ENCODE assay signal across 8 cellular contexts in the genomic region with DNA sequence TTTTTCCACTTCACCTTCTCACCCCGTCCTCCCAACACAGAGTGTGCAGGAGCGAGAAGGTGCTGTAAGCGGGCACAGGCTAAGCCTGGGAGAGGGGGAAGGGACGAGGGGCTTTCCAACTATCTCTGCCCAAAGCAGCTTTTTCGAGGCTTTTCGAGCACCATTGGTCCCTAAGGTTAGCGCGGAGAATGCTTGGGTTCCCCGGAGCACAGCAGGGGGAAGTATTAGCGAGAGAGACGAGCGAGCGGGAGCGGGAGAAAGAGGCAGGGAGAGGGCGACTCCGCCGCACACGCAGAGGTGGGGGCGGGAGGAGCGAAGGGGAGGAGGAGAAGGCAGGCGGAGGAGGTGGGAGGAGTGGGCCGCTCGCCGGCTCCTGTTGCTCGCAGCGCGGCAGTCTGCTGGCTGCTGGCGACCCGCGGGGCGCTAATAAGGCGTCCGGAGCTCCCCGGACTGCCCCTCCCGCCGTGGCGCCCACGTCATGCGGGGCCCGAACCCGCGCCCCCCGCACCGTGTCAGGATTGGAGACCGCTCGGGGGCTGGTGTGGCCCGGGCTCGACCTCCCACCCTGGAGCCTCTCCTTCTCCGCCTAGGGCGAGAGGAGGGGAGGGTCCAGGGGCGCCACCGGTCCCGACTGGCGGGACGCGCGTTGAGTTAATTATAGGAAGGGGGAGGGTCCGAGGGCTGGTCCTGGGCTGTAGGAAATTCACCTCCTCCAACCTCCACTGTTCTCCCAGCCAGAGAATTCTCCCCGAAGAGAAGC.
A peak's percentile ranks its signal among the peaks of the same experiment; 100 is the strongest.
DNase-seq lines count a peak whose midpoint lies in the region; ATAC-seq lines count a peak whose summit lies in the region.

Gene ADAMTS3, minus strand, starts transcription at position 263 of the 760 bp plus-strand sequence. CDS start 459 bp downstream, outside the sequence.

- H3K4me3 ChIP-seq in skin epidermis: peak within 1 kb of the TSS; percentile 26 to 56 (median 43)

- H3K36me3 Mint-ChIP-seq in central memory CD8-positive, alpha-beta T cell (ENCODE audit: insufficient read depth): no peaks in the 10 kb centered on the region

- DNase-seq in COLO829 (ENCODE audit: low spot score) (peak; percentile 54), HCEC 1CT (peak; percentile 0), OCI-M2 (lab: John Stamatoyannopoulos, UW; ENCODE audit: unreplicated experiment) (peak; percentile 52), inferior parietal cortex (ENCODE audit: extremely low spot score) (peak; percentile 39), NCI-H2196 treated with DMSO at 0.1 percent for 48 hours (lab: John Stamatoyannopoulos, UW; ENCODE audit: unreplicated experiment) (no peak)
- no peak for DNase-seq in central memory CD8-positive, alpha-beta T cell (ENCODE audit: low spot score in 2 of 2)

- peak within 1 kb of the TSS; percentile 46 for H3K4me3 Mint-ChIP-seq in central memory CD8-positive, alpha-beta T cell

- ATAC-seq in central memory CD8-positive, alpha-beta T cell (replicated peaks; ENCODE audit: extremely low read depth, poor library complexity, severe bottlenecking): peak; percentile 24
- ATAC-seq in GM19328 (IDR thresholded peaks at IDR 0.05; ENCODE audit: unreplicated experiment): no peak

- peak within 1 kb of the TSS in 18 of 21 experiments; percentile 17 to 89 (median 68) for H3K27ac ChIP-seq in skin epidermis

- peaks cover 4% of the 10 kb centered on the region for H3K4me1 Mint-ChIP-seq in central memory CD8-positive, alpha-beta T cell

- no peaks in the 10 kb centered on the region for H3K9me3 Mint-ChIP-seq in central memory CD8-positive, alpha-beta T cell

- peaks cover 45% of the 10 kb centered on the region for H3K27me3 Mint-ChIP-seq in central memory CD8-positive, alpha-beta T cell

- no peak within 1 kb of the TSS for H3K27ac Mint-ChIP-seq in central memory CD8-positive, alpha-beta T cell (ENCODE audit: low read depth)

Comparison
In these comparisons a context has a peak if more than half of its experiments do, and no peak if none do; other contexts are left out.
1. DNase-seq: peak in COLO829 (single experiment), HCEC 1CT (single experiment), OCI-M2 (single experiment) and inferior parietal cortex (single experiment); none in central memory CD8-positive, alpha-beta T cell (0 of 2) and NCI-H2196 treated with DMSO at 0.1 percent for 48 hours (single experiment).